ENCODE assay signal across 13 cellular contexts in the genomic region with DNA sequence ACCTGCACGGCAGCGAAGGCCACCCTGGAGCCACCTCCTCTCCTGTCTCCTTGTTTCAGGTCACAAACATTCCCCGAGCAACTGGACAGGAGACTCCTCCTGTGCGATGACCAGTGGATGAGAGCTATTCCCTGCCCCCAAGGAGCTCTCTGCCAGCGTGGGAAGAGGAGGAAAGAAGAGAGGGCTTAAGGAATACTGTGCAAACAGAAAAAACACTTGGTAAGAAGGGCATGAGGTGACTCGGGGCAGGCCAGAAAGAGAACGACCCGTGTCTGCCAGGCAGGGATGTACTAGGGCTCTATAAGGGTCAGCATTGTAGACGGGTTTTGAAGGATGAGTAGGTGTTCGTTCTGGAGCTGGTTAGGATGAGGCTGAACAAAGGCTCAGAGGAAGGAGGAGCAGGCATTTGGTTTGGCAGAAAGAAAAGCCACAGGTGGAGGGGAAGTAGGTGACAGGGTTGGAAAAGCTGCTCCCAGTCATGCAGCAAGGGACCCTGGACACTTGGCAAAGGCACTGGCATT.
"Had no signal": no experiment of that assay in that cellular context is flagged by ENCODE, and none has a peak within 500 bp of the region (broad histone marks: within the 10 kb centered on the region; RNA-seq: fewer than 3 reads in every experiment).

No MANE protein-coding gene starts in this region.

- H3K4me3 Mint-ChIP-seq: activated CD4-positive, alpha-beta T cell treated with anti-CD3 and anti-CD28 coated beads, Interleukin-2, amount 10 ng/mL, durations not matched to agents 24 days and 14 days; activated naive CD4-positive, alpha-beta T cell treated with anti-CD3 and anti-CD28 coated beads for 36 hours; T-helper 2 cell treated with Interferon-gamma antibody and Interleukin-4, amounts not matched to agents 5 μg/mL and 100 μg/mL, for 36 hours had no signal

- H2AFZ ChIP-seq: parathyroid adenoma had no signal

- H3K27me3 Mint-ChIP-seq: activated CD4-positive, alpha-beta T cell treated with anti-CD3 and anti-CD28 coated beads, Interleukin-2, amount 10 ng/mL, durations not matched to agents 24 days and 14 days had no signal

- H3K36me3 ChIP-seq: colonic mucosa had no signal

- H3K27me3 ChIP-seq: colonic mucosa had no signal

- H3K4me1 ChIP-seq: colonic mucosa had no signal

- DNase-seq: activated CD4-positive, alpha-beta T cell treated with anti-CD3 and anti-CD28 coated beads, Interleukin-2, amount 10 ng/mL, durations not matched to agents 24 days and 14 days; activated CD4-positive, CD25-positive, alpha-beta regulatory T cell; activated CD8-positive, alpha-beta memory T cell treated with anti-CD3 and anti-CD28 coated beads for 24 hours; activated naive CD4-positive, alpha-beta T cell treated with anti-CD3 and anti-CD28 coated beads for 36 hours; caudate nucleus; head of caudate nucleus; retina; stimulated activated CD4-positive, alpha-beta T cell treated with anti-CD3 and anti-CD28 coated beads, Interleukin-4, amount 100 ng/mL, for 1 hour; stimulated activated naive CD4-positive, alpha-beta T cell; SW 1271 had no signal

- H3K9me3 Mint-ChIP-seq: activated CD4-positive, alpha-beta T cell treated with anti-CD3 and anti-CD28 coated beads, Interleukin-2, amount 10 ng/mL, durations not matched to agents 24 days and 14 days; activated naive CD4-positive, alpha-beta T cell treated with anti-CD3 and anti-CD28 coated beads for 36 hours; T-helper 2 cell treated with Interferon-gamma antibody and Interleukin-4, amounts not matched to agents 5 μg/mL and 100 μg/mL, for 36 hours had no signal

- H3K4me3 ChIP-seq: colonic mucosa had no signal

- H3K27ac ChIP-seq: colonic mucosa had no signal

- H3K27ac Mint-ChIP-seq: activated CD4-positive, alpha-beta T cell treated with anti-CD3 and anti-CD28 coated beads, Interleukin-2, amount 10 ng/mL, durations not matched to agents 24 days and 14 days; activated naive CD4-positive, alpha-beta T cell treated with anti-CD3 and anti-CD28 coated beads for 36 hours; T-helper 2 cell treated with Interferon-gamma antibody and Interleukin-4, amounts not matched to agents 5 μg/mL and 100 μg/mL, for 36 hours had no signal

- H3K9me3 ChIP-seq: colonic mucosa had no signal
